ENCODE assay signal across 14 cellular contexts in genomic region chr2:195319112-195319460, GRCh38.
DNase-seq lines count a peak whose midpoint lies in the region; ATAC-seq and TF ChIP-seq lines count a peak whose summit lies in the region.
"Had no signal": no experiment of that assay in that cellular context is flagged by ENCODE, and none has a peak within 500 bp of the region (broad histone marks: within the 10 kb centered on the region; RNA-seq: fewer than 3 reads in every experiment).

No MANE protein-coding gene starts in this region.

- H3K36me3 ChIP-seq in skeletal muscle satellite cell (ENCODE audit: insufficient read depth, low read length): no peaks in the 10 kb centered on the region
- H3K36me3 ChIP-seq: heart left ventricle, pancreas, stomach had no signal

- H3K36me3 Mint-ChIP-seq in T-helper 17 cell (ENCODE audit: low read depth): no peaks in the 10 kb centered on the region
- peaks cover under 1% of the 10 kb centered on the region for H3K36me3 Mint-ChIP-seq in activated CD4-positive, alpha-beta T cell treated with anti-CD3 and anti-CD28 coated beads for 36 hours (ENCODE audit: low read depth)
- H3K36me3 Mint-ChIP-seq: activated naive CD4-positive, alpha-beta T cell treated with anti-CD3 and anti-CD28 coated beads, Interleukin-2, amount 10 ng/mL, durations not matched to agents 7 days and 5 days had no signal

- H3K9me3 ChIP-seq in skeletal muscle satellite cell (replicated peaks; ENCODE audit: low read length) (no peaks in the 10 kb centered on the region), T-helper 17 cell (ENCODE audit: control insufficient read depth, low read length, poor library complexity, severe bottlenecking) (no peaks in the 10 kb centered on the region)
- H3K9me3 ChIP-seq: pancreas had no signal

- H3K4me2 ChIP-seq in skeletal muscle satellite cell (ENCODE audit: low read length): peak overlapping the region; percentile 70

- H3K4me1 Mint-ChIP-seq in T-helper 17 cell: no peaks in the 10 kb centered on the region
- H3K4me1 Mint-ChIP-seq in activated CD4-positive, alpha-beta T cell treated with anti-CD3 and anti-CD28 coated beads for 36 hours: peaks cover 10% of the 10 kb centered on the region

- CTCF ChIA-PET in activated CD4-positive, alpha-beta T cell treated with anti-CD3 and anti-CD28 coated beads for 36 hours (lab: Charles Lee): interaction anchor here (1.2 to 1.5 kb wide), 3 partner anchors 45 to 760 kb away, joined by 3 to 7 read pairs (median 6); partner anchors contain the start of gene DNAH7

- intact Hi-C loops in activated CD4-positive, alpha-beta T cell treated with anti-CD3 and anti-CD28 coated beads for 36 hours (cut with DNase I, micrococcal nuclease): loop anchor here (2.0 to 10.0 kb wide), 8 partner anchors 340 to 1624 kb away; partner anchors contain the start of gene DNAH7 (in 1 of the 2)

- H3K9ac ChIP-seq in skeletal muscle satellite cell (ENCODE audit: low read depth, low read length): peak overlapping the region; percentile 62

- H3K27me3 ChIP-seq in skeletal muscle satellite cell (ENCODE audit: control insufficient read depth, insufficient read depth, low read length): no peaks in the 10 kb centered on the region
- H3K27me3 ChIP-seq: heart left ventricle, pancreas, stomach had no signal

- no peak overlapping the region for H3K27ac Mint-ChIP-seq in T-helper 17 cell
- H3K27ac Mint-ChIP-seq in activated CD4-positive, alpha-beta T cell treated with anti-CD3 and anti-CD28 coated beads for 36 hours: no peak overlapping the region
- H3K27ac Mint-ChIP-seq: activated CD4-positive, alpha-beta memory T cell treated with anti-CD3 and anti-CD28 coated beads for 36 hours; activated naive CD4-positive, alpha-beta T cell treated with anti-CD3 and anti-CD28 coated beads, Interleukin-2, amount 10 ng/mL, durations not matched to agents 7 days and 5 days; dendritic cell treated with granulocyte-macrophage colony-stimulating factor and Interleukin-4, amounts not matched to agents 40 ng/mL and 50 ng/mL, for 4 days had no signal

- no peak overlapping the region for H3K4me3 Mint-ChIP-seq in T-helper 17 cell
- H3K4me3 Mint-ChIP-seq in activated CD4-positive, alpha-beta T cell treated with anti-CD3 and anti-CD28 coated beads for 36 hours: no peak overlapping the region
- H3K4me3 Mint-ChIP-seq: activated CD4-positive, alpha-beta memory T cell treated with anti-CD3 and anti-CD28 coated beads for 36 hours; activated naive CD4-positive, alpha-beta T cell treated with anti-CD3 and anti-CD28 coated beads, Interleukin-2, amount 10 ng/mL, durations not matched to agents 7 days and 5 days; dendritic cell treated with granulocyte-macrophage colony-stimulating factor and Interleukin-4, amounts not matched to agents 40 ng/mL and 50 ng/mL, for 4 days had no signal

- no peak overlapping the region for H3K4me3 ChIP-seq in fibroblast of the aortic adventitia (ENCODE audit: low read depth, low read length)
- no peak overlapping the region for H3K4me3 ChIP-seq in skeletal muscle satellite cell (ENCODE audit: low read length)
- H3K4me3 ChIP-seq: heart left ventricle, pancreas, stomach had no signal

- H3K4me1 ChIP-seq in skeletal muscle satellite cell (ENCODE audit: control insufficient read depth, insufficient read depth, low read length): peaks cover 24% of the 10 kb centered on the region
- H3K4me1 ChIP-seq: heart left ventricle, pancreas had no signal

- no peak for ATAC-seq in T-helper 17 cell
- no peak for ATAC-seq in activated CD4-positive, alpha-beta T cell treated with anti-CD3 and anti-CD28 coated beads for 36 hours
- ATAC-seq: heart left ventricle had no signal

- no peaks in the 10 kb centered on the region for H3K9me3 Mint-ChIP-seq in activated CD4-positive, alpha-beta T cell treated with anti-CD3 and anti-CD28 coated beads for 36 hours (ENCODE audit: low read depth)
- H3K9me3 Mint-ChIP-seq: activated CD4-positive, alpha-beta memory T cell treated with anti-CD3 and anti-CD28 coated beads for 36 hours; dendritic cell treated with granulocyte-macrophage colony-stimulating factor and Interleukin-4, amounts not matched to agents 40 ng/mL and 50 ng/mL, for 4 days had no signal

- no peak for TF ChIP-seq CTCF in fibroblast of the aortic adventitia (IDR thresholded peaks at IDR 0.05; ENCODE audit: insufficient read depth, low read length)

- POLR2A ChIA-PET in activated CD4-positive, alpha-beta T cell treated with anti-CD3 and anti-CD28 coated beads for 36 hours (lab: Charles Lee): no interaction called here

- H3K27me3 Mint-ChIP-seq in T-helper 17 cell: peaks cover 3% of the 10 kb centered on the region
- no peaks in the 10 kb centered on the region for H3K27me3 Mint-ChIP-seq in activated CD4-positive, alpha-beta T cell treated with anti-CD3 and anti-CD28 coated beads for 36 hours
- H3K27me3 Mint-ChIP-seq: activated CD4-positive, alpha-beta memory T cell treated with anti-CD3 and anti-CD28 coated beads for 36 hours; activated naive CD4-positive, alpha-beta T cell treated with anti-CD3 and anti-CD28 coated beads, Interleukin-2, amount 10 ng/mL, durations not matched to agents 7 days and 5 days; dendritic cell treated with granulocyte-macrophage colony-stimulating factor and Interleukin-4, amounts not matched to agents 40 ng/mL and 50 ng/mL, for 4 days had no signal

- peak; percentile 39 for DNase-seq in H4 (ENCODE audit: low spot score)
- peak; percentile 56 for DNase-seq in SW480 (ENCODE audit: low spot score)
- DNase-seq in fibroblast of the aortic adventitia (ENCODE audit: low read depth): peak; percentile 58
- DNase-seq in T-helper 17 cell: no peak
- no peak for DNase-seq in activated CD4-positive, alpha-beta T cell treated with anti-CD3 and anti-CD28 coated beads for 36 hours
- no peak for DNase-seq in activated naive CD4-positive, alpha-beta T cell treated with anti-CD3 and anti-CD28 coated beads, Interleukin-2, amount 50 U/mL, for 16 hours
- DNase-seq: NCI-H1417 treated with DMSO at 0.1 percent for 48 hours, stomach had no signal

Comparison
In these comparisons a context has a peak if more than half of its experiments do, and no peak if none do; other contexts are left out.
1. DNase-seq: peak in H4 (single experiment), SW480 (single experiment) and fibroblast of the aortic adventitia (single experiment); none in T-helper 17 cell (0 of 3), activated CD4-positive, alpha-beta T cell treated with anti-CD3 and anti-CD28 coated beads for 36 hours (single experiment) and activated naive CD4-positive, alpha-beta T cell treated with anti-CD3 and anti-CD28 coated beads, Interleukin-2, amount 50 U/mL, for 16 hours (single experiment).